1 cellular context compared by ENCODE assay signal in genomic region chr19:16892868-16893685, GRCh38.
A peak's percentile ranks its signal among the peaks of the same experiment; 100 is the strongest.
TF ChIP-seq lines count a peak whose summit lies in the region.

No MANE protein-coding gene starts in this region.

TF ChIP-seq in K562, 482 proteins besides CTCF, POLR2A, EP300 and RAD21 (continued from another document):
- TF ChIP-seq, protein P1, sequence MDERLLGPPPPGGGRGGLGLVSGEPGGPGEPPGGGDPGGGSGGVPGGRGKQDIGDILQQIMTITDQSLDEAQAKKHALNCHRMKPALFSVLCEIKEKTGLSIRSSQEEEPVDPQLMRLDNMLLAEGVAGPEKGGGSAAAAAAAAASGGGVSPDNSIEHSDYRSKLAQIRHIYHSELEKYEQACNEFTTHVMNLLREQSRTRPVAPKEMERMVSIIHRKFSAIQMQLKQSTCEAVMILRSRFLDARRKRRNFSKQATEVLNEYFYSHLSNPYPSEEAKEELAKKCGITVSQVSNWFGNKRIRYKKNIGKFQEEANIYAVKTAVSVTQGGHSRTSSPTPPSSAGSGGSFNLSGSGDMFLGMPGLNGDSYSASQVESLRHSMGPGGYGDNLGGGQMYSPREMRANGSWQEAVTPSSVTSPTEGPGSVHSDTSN (CRISPR knock-in tag; IDR thresholded peaks at IDR 0.05; ENCODE audit: low read depth), result no peak
- TF ChIP-seq, protein P1 (tag; conservative IDR thresholded peaks at IDR 0.05; ENCODE audit: low read depth), result no peak
- TF ChIP-seq SP1 (CRISPR knock-in tag; IDR thresholded peaks at IDR 0.05), result 0 out of 2 replicates have a peak, but pooled peaks have one; percentile 26
- TF ChIP-seq HDAC8 (tag; IDR thresholded peaks at IDR 0.05), result no peak
